Comparison of ENCODE assay signal across 29 cellular contexts in genomic region chr9:118618744-118619299, GRCh38.
"Had no signal": no experiment of that assay in that cellular context is flagged by ENCODE, and none has a peak within 500 bp of the region (broad histone marks: within the 10 kb centered on the region; RNA-seq: fewer than 3 reads in every experiment).

No MANE protein-coding gene starts in this region.

- H3K36me3 ChIP-seq: brain microvascular endothelial cell, esophagus squamous epithelium, gastroesophageal sphincter, WERI-Rb-1 had no signal

- H3K4me3 ChIP-seq: esophagus squamous epithelium, gastroesophageal sphincter had no signal

- ATAC-seq: activated CD4-positive, CD25-positive, alpha-beta regulatory T cell treated with anti-CD3 and anti-CD28 coated beads, Interleukin-2, amount 50 U/mL, for 24 hours; activated CD8-positive, alpha-beta T cell treated with anti-CD3 and anti-CD28 coated beads for 36 hours; activated T-cell treated with anti-CD3 and anti-CD28 coated beads, Interleukin-2, amount 50 U/mL, for 4 hours; activated T-helper 17 cell treated with anti-CD3 and anti-CD28 coated beads, Interleukin-2, amount 50 U/mL, for 72 hours; effector memory CD8-positive, alpha-beta T cell; gastroesophageal sphincter; T-helper 17 cell had no signal

- H3K4me1 ChIP-seq: esophagus squamous epithelium, gastroesophageal sphincter had no signal

- H3K9me3 ChIP-seq: esophagus squamous epithelium, gastroesophageal sphincter had no signal

- DNase-seq: activated B cell treated with CpG ODN at 0.5 μM for 24 hours; activated CD4-positive, alpha-beta T cell treated with anti-CD3 and anti-CD28 coated beads for 48 hours; activated CD4-positive, alpha-beta T cell treated with anti-CD3 and anti-CD28 coated beads, Interleukin-2, amount 50 U/mL, for 1 hour; activated CD4-positive, alpha-beta T cell treated with anti-CD3 and anti-CD28 coated beads, Interleukin-2, amount 50 U/mL, for 48 hours; activated CD8-positive, alpha-beta memory T cell treated with anti-CD3 and anti-CD28 coated beads for 24 hours; activated CD8-positive, alpha-beta T cell treated with anti-CD3 and anti-CD28 coated beads for 36 hours; activated effector memory CD4-positive, alpha-beta T cell treated with Interleukin-2 at 50 U/mL for 16 hours; activated gamma-delta T cell treated with Interleukin-2 at 50 U/mL for 16 hours; activated naive CD4-positive, alpha-beta T cell treated with anti-CD3 and anti-CD28 coated beads, Interleukin-2, amount 50 U/mL, for 16 hours; activated naive CD4-positive, alpha-beta T cell treated with Interleukin-2 at 50 U/mL for 16 hours; activated T-cell treated with anti-CD3 and anti-CD28 coated beads, Interleukin-2, amount 50 U/mL, for 4 hours; amniotic stem cell; anterior cingulate cortex; brain microvascular endothelial cell; caudate nucleus; cortex of kidney; dermis blood vessel endothelial cell; effector CD4-positive, alpha-beta T cell; effector memory CD8-positive, alpha-beta T cell; erythroblast; esophagus squamous epithelium; foreskin melanocyte; T-helper 1 cell; T-helper 17 cell; T1000; WERI-Rb-1 had no signal

- H3K27ac ChIP-seq: brain microvascular endothelial cell, esophagus squamous epithelium, gastroesophageal sphincter, WERI-Rb-1 had no signal

- H3K27me3 ChIP-seq: brain microvascular endothelial cell, esophagus squamous epithelium, gastroesophageal sphincter had no signal
